Comparison of ENCODE assay signal across 11 cellular contexts in the genomic region with DNA sequence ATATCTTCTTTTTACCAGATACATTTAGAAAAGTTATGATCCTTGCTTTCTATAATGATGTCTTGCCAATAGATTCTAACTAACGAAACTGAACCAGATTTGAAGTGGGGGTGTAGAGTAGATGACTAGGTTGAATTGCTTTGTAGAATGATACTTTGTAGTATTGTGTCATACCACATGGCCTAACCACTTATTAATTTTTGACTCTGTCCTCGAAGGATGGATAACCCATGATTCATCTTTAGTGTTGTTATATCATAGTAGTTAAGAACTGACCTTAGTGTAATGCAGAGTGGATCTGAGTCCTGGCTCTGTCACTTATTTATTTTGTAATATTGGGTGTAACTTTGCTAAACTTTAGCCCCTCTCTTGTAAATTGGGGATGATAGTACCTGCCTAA. TPM values are rescaled to one million over a fixed set of nuclear protein-coding genes. Genes with fewer than 3 reads are reported as not detected.
DNase-seq lines count a peak whose midpoint lies in the region; ATAC-seq, FAIRE-seq and TF ChIP-seq lines count a peak whose summit lies in the region.
"Had no signal": no experiment of that assay in that cellular context is flagged by ENCODE, and none has a peak within 500 bp of the region (broad histone marks: within the 10 kb centered on the region; RNA-seq: fewer than 3 reads in every experiment).

No MANE protein-coding gene starts in this region.

- TF ChIP-seq CTCF in PC-9 (conservative IDR thresholded peaks at IDR 0.05) (no peak), foreskin fibroblast (IDR thresholded peaks at IDR 0.05; ENCODE audit: low read depth, low read length) (no peak)

- H3K27me3 Mint-ChIP-seq in activated naive CD8-positive, alpha-beta T cell, result no peaks in the 10 kb centered on the region
- no peaks in the 10 kb centered on the region for H3K27me3 Mint-ChIP-seq in activated naive CD8-positive, alpha-beta T cell treated with anti-CD3 and anti-CD28 coated beads for 36 hours

- no peaks in the 10 kb centered on the region for H3K9me3 Mint-ChIP-seq in activated naive CD8-positive, alpha-beta T cell (ENCODE audit: low read depth)
- no peaks in the 10 kb centered on the region for H3K9me3 Mint-ChIP-seq in activated naive CD8-positive, alpha-beta T cell treated with anti-CD3 and anti-CD28 coated beads for 36 hours
- H3K9me3 Mint-ChIP-seq: GM23338 had no signal

- H3K9me2 ChIP-seq in PC-9 (ENCODE audit: insufficient read depth), result no peaks in the 10 kb centered on the region

- H3K27me3 ChIP-seq in PC-9 (ENCODE audit: insufficient read depth, low read depth), result no peaks in the 10 kb centered on the region
- H3K27me3 ChIP-seq: right lobe of liver had no signal

- peaks cover 92% of the 10 kb centered on the region for H3K79me2 ChIP-seq in PC-9 (ENCODE audit: low read depth)

- H3K27ac Mint-ChIP-seq in activated naive CD8-positive, alpha-beta T cell, result peak overlapping the region; percentile 30
- H3K27ac Mint-ChIP-seq in activated naive CD8-positive, alpha-beta T cell treated with anti-CD3 and anti-CD28 coated beads for 36 hours, result no peak overlapping the region
- H3K27ac Mint-ChIP-seq: GM23338 had no signal

- H4K20me1 ChIP-seq in PC-9 (ENCODE audit: insufficient read depth), result peaks cover 78% of the 10 kb centered on the region

- POLR2A ChIA-PET in PC-9 (lab: Charles Lee; ENCODE audit: unreplicated experiment), result no interaction called here

- peak; percentile 90 for FAIRE-seq in urothelium cell line (lab: Jason Lieb, UNC)

- no TSS peak for BruUV-seq in PC-9 (replicated peaks; lab: Mats Ljungman, UMichigan)

- H2AFZ ChIP-seq in PC-9, result no peak overlapping the region
- H2AFZ ChIP-seq: GM23338 had no signal

- CTCF ChIA-PET in PC-9 (lab: Charles Lee), result no interaction called here

- no peaks in the 10 kb centered on the region for H3K36me3 Mint-ChIP-seq in activated naive CD8-positive, alpha-beta T cell
- H3K36me3 Mint-ChIP-seq in activated naive CD8-positive, alpha-beta T cell treated with anti-CD3 and anti-CD28 coated beads for 36 hours, result peaks cover 15% of the 10 kb centered on the region

- no peak for DNase-seq in activated naive CD8-positive, alpha-beta T cell treated with anti-CD3 and anti-CD28 coated beads for 36 hours
- DNase-seq in PC-9, result no peak
- peak; percentile 65 to 83 for DNase-seq in foreskin fibroblast
- no peak for DNase-seq in urothelium cell line (ENCODE audit: low spot score)
- DNase-seq in hippocampal formation (lab: John Stamatoyannopoulos, UW), result no peak
- no peak for DNase-seq in cerebellum (ENCODE audit: low spot score)
- DNase-seq: right lobe of liver had no signal

- H3F3A ChIP-seq in PC-9 (ENCODE audit: insufficient read depth, low read depth), result peaks cover 7% of the 10 kb centered on the region; the same call in 1 of the 2 replicates

- peaks cover 79% of the 10 kb centered on the region for H3K4me1 Mint-ChIP-seq in activated naive CD8-positive, alpha-beta T cell (ENCODE audit: low read depth)
- peaks cover 61% of the 10 kb centered on the region for H3K4me1 Mint-ChIP-seq in activated naive CD8-positive, alpha-beta T cell treated with anti-CD3 and anti-CD28 coated beads for 36 hours

- H3K36me3 ChIP-seq in PC-9 (ENCODE audit: low read depth), result no peaks in the 10 kb centered on the region; the same call in 1 of the 2 replicates
- H3K36me3 ChIP-seq: right lobe of liver had no signal

- no peak overlapping the region for H3K4me3 ChIP-seq in PC-9
- H3K4me3 ChIP-seq in foreskin fibroblast (ENCODE audit: low read depth in 1 of 2, low read length in 2 of 2), result no peak overlapping the region
- H3K4me3 ChIP-seq: GM23338, right lobe of liver had no signal

- no peaks in the 10 kb centered on the region for H3K9me3 ChIP-seq in PC-9 (ENCODE audit: insufficient read depth, low read depth)
- H3K9me3 ChIP-seq: right lobe of liver had no signal

- peak overlapping the region; percentile 51 for H3K4me3 Mint-ChIP-seq in activated naive CD8-positive, alpha-beta T cell
- H3K4me3 Mint-ChIP-seq in activated naive CD8-positive, alpha-beta T cell treated with anti-CD3 and anti-CD28 coated beads for 36 hours, result no peak overlapping the region
- H3K4me3 Mint-ChIP-seq: GM23338 had no signal

- ATAC-seq in HG03342 (IDR thresholded peaks at IDR 0.05; ENCODE audit: unreplicated experiment), result no peak
- ATAC-seq: GM23338 had no signal

- peaks cover 36% of the 10 kb centered on the region for H3K4me1 ChIP-seq in PC-9 (replicated peaks; ENCODE audit: insufficient read depth)

- peak overlapping the region; percentile 34 for H3K4me2 ChIP-seq in PC-9
- H3K4me2 ChIP-seq: GM23338 had no signal

- no peak overlapping the region for H3K27ac ChIP-seq in PC-9
- H3K27ac ChIP-seq: HL-60, right lobe of liver had no signal

- intact Hi-C loops in PC-9 (cut with micrococcal nuclease; ENCODE audit: unreplicated experiment), result loop anchor here (5.0 kb wide), 1 partner anchor 62 kb away; no protein-coding TSS in a partner anchor

RNA-seq across cellular contexts. Expression of a gene that starts 4.5 kb away (rescaled TPM):
- 10 to 100 TPM; 46.2 to 48.5 TPM for total RNA-seq in activated naive CD8-positive, alpha-beta T cell treated with anti-CD3 and anti-CD28 coated beads for 36 hours
- 59.8 and 67.1 TPM in 2 replicates for total RNA-seq in PC-9 (2021)
- total RNA-seq in cerebellum, result 87.2 TPM

Comparison
In these comparisons a context has a peak if more than half of its experiments do, and no peak if none do; other contexts are left out.
1. DNase-seq: peak in foreskin fibroblast (2 of 2); none in activated naive CD8-positive, alpha-beta T cell treated with anti-CD3 and anti-CD28 coated beads for 36 hours (single experiment), PC-9 (0 of 2), urothelium cell line (single experiment), hippocampal formation (0 of 2) and cerebellum (single experiment).